In the genomic region with DNA sequence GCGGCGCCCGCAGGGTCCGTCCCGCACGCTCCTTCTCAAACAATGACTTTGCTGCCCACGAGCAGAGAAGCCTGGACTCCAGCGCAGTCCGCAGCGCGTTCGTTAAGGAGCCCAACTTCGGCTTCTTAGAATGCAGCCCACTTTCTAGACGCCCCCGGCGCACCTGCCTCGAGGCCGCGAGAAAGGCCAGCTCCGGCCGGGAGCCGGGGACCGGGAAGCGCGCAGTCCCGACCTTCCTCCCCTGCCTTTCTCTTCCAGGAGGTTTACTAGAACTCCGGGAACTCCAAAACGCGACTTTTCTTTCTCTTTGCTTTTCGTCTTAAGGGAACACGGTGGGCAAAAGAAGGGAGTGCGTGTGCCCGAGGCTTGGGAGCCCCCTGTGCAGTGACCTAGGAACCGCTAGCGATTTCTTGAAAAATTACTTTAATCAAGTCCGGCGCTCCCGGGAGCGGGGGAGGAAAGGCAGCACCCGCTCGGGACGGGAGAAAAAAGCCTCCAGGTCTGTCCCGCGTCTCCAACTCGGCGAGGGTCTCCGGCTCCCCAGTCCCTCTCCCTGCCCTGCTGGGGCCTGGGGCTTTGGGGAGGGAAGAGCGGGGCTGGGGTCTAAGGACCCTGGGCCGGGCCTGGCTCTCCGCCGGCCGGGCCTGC, we compare ENCODE assay signal across 8 cellular contexts. TPM values are rescaled to one million over a fixed set of nuclear protein-coding genes. Genes with fewer than 3 reads are reported as not detected.
A peak's percentile ranks its signal among the peaks of the same experiment; 100 is the strongest.
DNase-seq lines count a peak whose midpoint lies in the region.

No MANE protein-coding gene starts in this region.

- WGBS in mesenchymal stem cell = 2% methylated on average over 46 of the region's 52 CpGs

- H3K4me1 ChIP-seq in ACC112 (ENCODE audit: control insufficient read depth, insufficient read depth, low read length, unreplicated experiment) = peaks cover 9% of the 10 kb centered on the region
- peaks cover 5% of the 10 kb centered on the region for H3K4me1 ChIP-seq in mesenchymal stem cell (ENCODE audit: control insufficient read depth, insufficient read depth, low read depth, low read length)

- no peak overlapping the region for H4K91ac ChIP-seq in mesenchymal stem cell (ENCODE audit: low read length)

- H3K9me3 ChIP-seq in mesenchymal stem cell (ENCODE audit: control insufficient read depth, low read length) = no peaks in the 10 kb centered on the region

- H3K27me3 ChIP-seq in ACC112 (ENCODE audit: insufficient read depth, low read length) = peaks cover 81% of the 10 kb centered on the region
- peaks cover 92% of the 10 kb centered on the region for H3K27me3 ChIP-seq in H7 (ENCODE audit: control insufficient read depth, insufficient read depth, low read length)
- H3K27me3 ChIP-seq in mesenchymal stem cell (ENCODE audit: control insufficient read depth in 1 of 2, insufficient read depth in 1 of 2, low read length in 2 of 2) = peaks cover 0 to 94% of the 10 kb centered on the region in 2 experiments

- peak; percentile 87 for DNase-seq in H7
- DNase-seq in astrocyte of the hippocampus (ENCODE audit: low read depth, low spot score) = peak; percentile 54
- DNase-seq in mesenchymal stem cell = peak; percentile 50
- no peak for DNase-seq in NCI-H146 (lab: John Stamatoyannopoulos, UW)
- DNase-seq in GF-D8 (lab: John Stamatoyannopoulos, UW) = no peak
- no peak for DNase-seq in COLO829 (ENCODE audit: low spot score)
- DNase-seq in UCSD-AML1 (lab: John Stamatoyannopoulos, UW; ENCODE audit: unreplicated experiment) = no peak

- no peak overlapping the region for H3K9ac ChIP-seq in mesenchymal stem cell (ENCODE audit: low read length)

- H3K27ac ChIP-seq in ACC112 (ENCODE audit: low read depth, low read length) (no peak overlapping the region), mesenchymal stem cell (ENCODE audit: low read length, poor library complexity, severe bottlenecking) (peak overlapping the region; percentile 99)

- H3K79me1 ChIP-seq in mesenchymal stem cell (replicated peaks; ENCODE audit: low read length, poor library complexity, severe bottlenecking) = no peaks in the 10 kb centered on the region

- peak overlapping the region; percentile 97 for H2BK5ac ChIP-seq in mesenchymal stem cell (ENCODE audit: low read depth, low read length, poor library complexity, severe bottlenecking)

- H4K8ac ChIP-seq in mesenchymal stem cell (ENCODE audit: low read length) = no peak overlapping the region

- H3K79me2 ChIP-seq in ACC112 (ENCODE audit: control insufficient read depth, insufficient read depth, low read length, unreplicated experiment) = no peaks in the 10 kb centered on the region

- no peak overlapping the region for H2BK15ac ChIP-seq in mesenchymal stem cell (ENCODE audit: low read depth, poor library complexity, severe bottlenecking)

- peak overlapping the region; percentile 20 for H2AFZ ChIP-seq in ACC112 (ENCODE audit: low read length, unreplicated experiment)
- H2AFZ ChIP-seq in mesenchymal stem cell (ENCODE audit: low read depth, low read length) = no peak overlapping the region

- H3K4me2 ChIP-seq in mesenchymal stem cell (ENCODE audit: low read length, poor library complexity, severe bottlenecking) = peak overlapping the region; percentile 65

- H2BK12ac ChIP-seq in mesenchymal stem cell (ENCODE audit: low read length in 2 of 2) = no peak overlapping the region

- H2AK5ac ChIP-seq in mesenchymal stem cell (ENCODE audit: low read length, severe bottlenecking) = peak overlapping the region; percentile 93

- no peak overlapping the region for H3K18ac ChIP-seq in mesenchymal stem cell (ENCODE audit: low read depth in 1 of 2, low read length in 2 of 2)

- peak overlapping the region in 1 of 2 experiments; percentile 9 for H3K23ac ChIP-seq in mesenchymal stem cell (ENCODE audit: low read length in 2 of 2)

- H3K36me3 ChIP-seq in ACC112 (ENCODE audit: insufficient read depth, low read length) = no peaks in the 10 kb centered on the region
- H3K36me3 ChIP-seq in H7 (replicated peaks; ENCODE audit: control insufficient read depth, insufficient read depth, low read length) = no peaks in the 10 kb centered on the region
- H3K36me3 ChIP-seq in mesenchymal stem cell (ENCODE audit: control insufficient read depth in 1 of 2, insufficient read depth in 2 of 2, low read depth in 1 of 2, low read length in 2 of 2) = peaks cover 0 to 22% of the 10 kb centered on the region in 2 experiments

- H3K4ac ChIP-seq in mesenchymal stem cell (ENCODE audit: low read depth in 1 of 2, low read length in 2 of 2) = no peak overlapping the region

- H3K4me3 ChIP-seq in ACC112 (ENCODE audit: low read depth, low read length) (peak overlapping the region; percentile 70), H7 (ENCODE audit: insufficient read depth, low read depth, low read length) (peak overlapping the region; percentile 54), mesenchymal stem cell (ENCODE audit: insufficient read depth in 1 of 2, low read depth in 1 of 2, low read length in 2 of 2) (peak overlapping the region; percentile 73 to 88)

- H2BK120ac ChIP-seq in mesenchymal stem cell (ENCODE audit: low read depth, low read length) = no peak overlapping the region

- no peak overlapping the region for H3K14ac ChIP-seq in mesenchymal stem cell (ENCODE audit: low read length in 2 of 2)

RNA-seq across cellular contexts. Expression of a gene that starts 2.6 kb away (rescaled TPM):
- 0.30 and 1.1 TPM in 2 replicates for total RNA-seq in H7 (2014; rRNA removed; shearing (Covaris generic))
- polyA plus RNA-seq in mesenchymal stem cell (2013, experiment 1 of 2) = 0.03 TPM
- 0.03 TPM for polyA plus RNA-seq in mesenchymal stem cell (2013, experiment 2 of 2)

Comparison
In these comparisons a context has a peak if more than half of its experiments do, and no peak if none do; other contexts are left out.
1. DNase-seq: peak in H7 (single experiment), astrocyte of the hippocampus (single experiment) and mesenchymal stem cell (single experiment); none in NCI-H146 (single experiment), GF-D8 (single experiment), COLO829 (single experiment) and UCSD-AML1 (single experiment).
2. Peak in every context shown above with its lines, with median percentiles within 50 percentile points of each other: H3K4me3 ChIP-seq.